ENCODE assay signal across 18 cellular contexts in genomic region chr5:172523146-172523745, GRCh38.
"Had no signal": no experiment of that assay in that cellular context is flagged by ENCODE, and none has a peak within 500 bp of the region (broad histone marks: within the 10 kb centered on the region; RNA-seq: fewer than 3 reads in every experiment).

No MANE protein-coding gene starts in this region.

- DNase-seq: activated CD4-positive, CD25-positive, alpha-beta regulatory T cell; activated gamma-delta T cell treated with Interleukin-2 at 50 U/mL for 16 hours; activated naive CD8-positive, alpha-beta T cell treated with anti-CD3 and anti-CD28 coated beads for 36 hours; activated T-cell treated with anti-CD3 and anti-CD28 coated beads, Interleukin-2, amount 50 U/mL, for 48 hours; brain microvascular endothelial cell; effector memory CD8-positive, alpha-beta T cell; mesendoderm; nephron progenitor cell; occipital lobe; SW 1271 had no signal

- H3K4me3 Mint-ChIP-seq: activated CD4-positive, alpha-beta T cell treated with anti-CD3 and anti-CD28 coated beads, Interleukin-2, amount 10 ng/mL, durations not matched to agents 24 days and 14 days; activated naive CD8-positive, alpha-beta T cell treated with anti-CD3 and anti-CD28 coated beads for 36 hours; dendritic cell treated with granulocyte-macrophage colony-stimulating factor and Interleukin-4, amounts not matched to agents 40 ng/mL and 50 ng/mL, for 4 days; effector memory CD8-positive, alpha-beta T cell; nephron progenitor cell; stimulated activated naive CD8-positive, alpha-beta T cell treated with anti-CD3 and anti-CD28 coated beads, Interleukin-15, Interleukin-2, amounts not matched to agents 100 ng/mL and 50 ng/mL, for 24 hours; type B pancreatic cell had no signal

- H3K4me3 ChIP-seq: gastroesophageal sphincter, prostate gland, right lobe of liver, suprapubic skin had no signal

- H3K27ac ChIP-seq: brain microvascular endothelial cell, prostate gland, right lobe of liver, suprapubic skin had no signal

- H3K36me3 Mint-ChIP-seq: activated naive CD8-positive, alpha-beta T cell treated with anti-CD3 and anti-CD28 coated beads for 36 hours; type B pancreatic cell had no signal

- H3K27me3 ChIP-seq: brain microvascular endothelial cell, gastroesophageal sphincter, right lobe of liver, suprapubic skin had no signal

- H3K4me1 Mint-ChIP-seq: activated CD4-positive, alpha-beta T cell treated with anti-CD3 and anti-CD28 coated beads, Interleukin-2, amount 10 ng/mL, durations not matched to agents 24 days and 14 days; activated naive CD8-positive, alpha-beta T cell treated with anti-CD3 and anti-CD28 coated beads for 36 hours; nephron progenitor cell had no signal

- H3K36me3 ChIP-seq: brain microvascular endothelial cell, gastroesophageal sphincter, prostate gland, right lobe of liver, suprapubic skin had no signal

- H3K27ac Mint-ChIP-seq: activated CD4-positive, alpha-beta T cell treated with anti-CD3 and anti-CD28 coated beads, Interleukin-2, amount 10 ng/mL, durations not matched to agents 24 days and 14 days; activated naive CD8-positive, alpha-beta T cell treated with anti-CD3 and anti-CD28 coated beads for 36 hours; dendritic cell treated with granulocyte-macrophage colony-stimulating factor and Interleukin-4, amounts not matched to agents 40 ng/mL and 50 ng/mL, for 4 days; effector memory CD8-positive, alpha-beta T cell; nephron progenitor cell; stimulated activated naive CD8-positive, alpha-beta T cell treated with anti-CD3 and anti-CD28 coated beads, Interleukin-15, Interleukin-2, amounts not matched to agents 100 ng/mL and 50 ng/mL, for 24 hours; type B pancreatic cell had no signal

- ATAC-seq: effector memory CD8-positive, alpha-beta T cell; gastroesophageal sphincter; right lobe of liver had no signal

- H3K9me3 ChIP-seq: prostate gland had no signal

- H3K4me1 ChIP-seq: prostate gland, right lobe of liver, suprapubic skin had no signal
